ENCODE assay signal across 1 cellular context in genomic region chr6:32184084-32184640, GRCh38.
TF ChIP-seq lines count a peak whose summit lies in the region.

Gene AGER (minus strand): TSS chr6:32184253. CDS start chr6:32184222, 31 bp downstream.

TF ChIP-seq in IMR-90, 13 proteins besides CTCF, POLR2A, EP300 and RAD21 (continued from another document):
- TF ChIP-seq, protein P1, sequence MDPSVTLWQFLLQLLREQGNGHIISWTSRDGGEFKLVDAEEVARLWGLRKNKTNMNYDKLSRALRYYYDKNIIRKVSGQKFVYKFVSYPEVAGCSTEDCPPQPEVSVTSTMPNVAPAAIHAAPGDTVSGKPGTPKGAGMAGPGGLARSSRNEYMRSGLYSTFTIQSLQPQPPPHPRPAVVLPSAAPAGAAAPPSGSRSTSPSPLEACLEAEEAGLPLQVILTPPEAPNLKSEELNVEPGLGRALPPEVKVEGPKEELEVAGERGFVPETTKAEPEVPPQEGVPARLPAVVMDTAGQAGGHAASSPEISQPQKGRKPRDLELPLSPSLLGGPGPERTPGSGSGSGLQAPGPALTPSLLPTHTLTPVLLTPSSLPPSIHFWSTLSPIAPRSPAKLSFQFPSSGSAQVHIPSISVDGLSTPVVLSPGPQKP (IDR thresholded peaks at IDR 0.05; ENCODE audit: borderline replicate concordance, low read depth, low read length) = no peak
